In genomic region chr7:157019718-157020451, GRCh38 we compare ENCODE assay signal across 3 cellular contexts.
A peak's percentile ranks its signal among the peaks of the same experiment; 100 is the strongest.
TF ChIP-seq lines count a peak whose summit lies in the region.

No MANE protein-coding gene starts in this region.

TF ChIP-seq in HepG2, 621 proteins besides CTCF, POLR2A, EP300 and RAD21:
- TF ChIP-seq ZNF275 (CRISPR knock-in tag; IDR thresholded peaks at IDR 0.05; ENCODE audit: borderline replicate concordance) = no peak
- 0 out of 2 replicates have a peak, but pooled peaks have one; percentile 41 for TF ChIP-seq RNF2 (conservative IDR thresholded peaks at IDR 0.05; ENCODE audit: low read depth)
- TF ChIP-seq CBX2 (IDR thresholded peaks at IDR 0.05; ENCODE audit: low read depth, low read length) = peak; percentile 52; the same call in 1 of the 2 replicates
- TF ChIP-seq CBX2 (CRISPR knock-in tag; IDR thresholded peaks at IDR 0.05; ENCODE audit: low read depth) = no peak
- TF ChIP-seq KLF16 (CRISPR knock-in tag; IDR thresholded peaks at IDR 0.05) = no peak

TF ChIP-seq in K562, 482 proteins besides CTCF, POLR2A, EP300 and RAD21:
- TF ChIP-seq HLTF (IDR thresholded peaks at IDR 0.05) = no peak
- TF ChIP-seq CBX8 (IDR thresholded peaks at IDR 0.05; ENCODE audit: borderline replicate concordance, extremely low read depth, low read depth, low read length, poor library complexity, severe bottlenecking) = peak; percentile 73

TF ChIP-seq in neural cell, 6 proteins besides CTCF, POLR2A, EP300 and RAD21:
- TF ChIP-seq SMC3 (conservative IDR thresholded peaks at IDR 0.05; ENCODE audit: poor library complexity) (no peak), POLR2AphosphoS5 (IDR thresholded peaks at IDR 0.05) (peak; percentile 61)
